Comparison of ENCODE assay signal across 20 cellular contexts in the genomic region with DNA sequence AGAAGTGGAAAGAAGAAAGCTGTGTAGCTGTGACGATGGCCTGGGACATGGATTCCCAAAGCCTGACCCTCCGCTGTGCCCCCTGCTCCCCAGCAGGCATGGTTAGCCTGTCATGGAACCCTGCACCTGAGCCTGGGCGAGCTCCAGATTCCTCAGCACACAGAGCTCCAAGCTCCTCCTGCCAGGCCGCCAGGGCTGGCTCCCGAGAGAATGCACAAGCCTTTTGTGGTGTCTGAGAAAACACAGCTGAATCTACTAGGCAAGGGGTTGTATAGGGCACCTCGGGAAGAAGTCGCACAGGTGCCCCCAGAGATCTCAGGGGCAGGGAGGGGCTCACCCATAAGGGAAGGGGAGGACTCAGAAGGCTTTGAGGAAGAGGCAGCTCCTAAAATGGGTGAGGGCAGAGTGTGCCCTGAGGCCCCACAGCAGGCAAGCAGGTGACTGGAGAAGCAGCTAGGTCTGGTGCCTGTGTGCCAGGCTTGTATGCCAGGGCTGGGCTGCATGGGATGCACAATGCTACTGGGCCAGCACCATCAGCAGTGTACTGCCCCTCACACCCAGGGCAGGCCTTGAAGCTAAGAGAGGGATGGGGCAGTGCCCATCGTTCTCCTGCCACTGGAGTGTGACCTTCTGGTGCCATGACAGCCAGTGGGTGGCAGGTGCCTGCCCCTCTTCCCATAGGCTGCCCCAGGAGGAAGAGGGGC.
DNase-seq lines count a peak whose midpoint lies in the region; ATAC-seq and TF ChIP-seq lines count a peak whose summit lies in the region.
"Had no signal": no experiment of that assay in that cellular context is flagged by ENCODE, and none has a peak within 500 bp of the region (broad histone marks: within the 10 kb centered on the region; RNA-seq: fewer than 3 reads in every experiment).

No MANE protein-coding gene starts in this region.

- no peak overlapping the region for H4K91ac ChIP-seq in H9 (ENCODE audit: insufficient read length, low read depth, low read length)

- no peak overlapping the region for H2AFZ ChIP-seq in H9 (ENCODE audit: low read length)

- H3K4me1 ChIP-seq in BLaER1, result peaks cover 49% of the 10 kb centered on the region
- H3K4me1 ChIP-seq in H9 (ENCODE audit: insufficient read depth, low read length), result no peaks in the 10 kb centered on the region
- H3K4me1 ChIP-seq in gastroesophageal sphincter, result peaks cover 0 to 60% (median 10%) of the 10 kb centered on the region in 3 donors
- H3K4me1 ChIP-seq: body of pancreas, HAP-1 had no signal

- no peak overlapping the region for H3K56ac ChIP-seq in H9 (ENCODE audit: insufficient read length, low read depth, low read length)

- no peak overlapping the region for H3T11ph ChIP-seq in H9 (ENCODE audit: low read length)

- peaks cover 0 to 7% (median 2%) of the 10 kb centered on the region in 3 experiments; a peak in 3 of 7 replicates for H3K36me3 Mint-ChIP-seq in H9 (ENCODE audit: insufficient read depth in 1 of 3, low read depth in 3 of 3)

- H3K9ac ChIP-seq in BLaER1 (no peak overlapping the region), H9 (ENCODE audit: extremely low read depth, insufficient read length, low read length) (no peak overlapping the region)

- DNase-seq in H9, result peak; percentile 24
- DNase-seq in ecto neural progenitor cell (ENCODE audit: low spot score), result peak; percentile 32
- DNase-seq in myocyte (ENCODE audit: low read depth), result peak; percentile 52
- no peak for DNase-seq in SKM-1 treated with dmso at 0.1 percent for 144 hours (lab: John Stamatoyannopoulos, UW; ENCODE audit: unreplicated experiment)
- no peak for DNase-seq in UCSD-AML1 (lab: John Stamatoyannopoulos, UW; ENCODE audit: unreplicated experiment)
- no peak for DNase-seq in cerebellar nuclear complex (lab: John Stamatoyannopoulos, UW)
- DNase-seq: activated B cell treated with CpG ODN at 0.5 μM for 24 hours; activated naive CD4-positive, alpha-beta T cell treated with Interleukin-2 at 50 U/mL for 16 hours; body of pancreas; dermis blood vessel endothelial cell; DMS 273 treated with DMSO at 0.1 percent for 48 hours; NCI-H1092; NCI-H2171; nucleus accumbens; stimulated activated CD4-positive, alpha-beta T cell treated with anti-CD3 and anti-CD28 coated beads, Interleukin-2, amount 100 ng/mL, for 48 hours; thyroid gland had no signal

- H3K14ac ChIP-seq in H9 (ENCODE audit: insufficient read depth, low read length), result peak overlapping the region; percentile 47; the same call in 1 of the 2 replicates

- no peak overlapping the region for H2BK15ac ChIP-seq in H9 (ENCODE audit: low read depth, low read length)

- H2BK20ac ChIP-seq in H9 (ENCODE audit: low read depth, low read length, poor library complexity, severe bottlenecking), result no peak overlapping the region

- H3K23ac ChIP-seq in H9 (ENCODE audit: insufficient read length, low read depth, low read length), result no peak overlapping the region

- H2BK12ac ChIP-seq in H9 (ENCODE audit: insufficient read length, low read depth, low read length), result no peak overlapping the region

- peaks cover 23 to 26% of the 10 kb centered on the region in 2 experiments for H3K4me1 Mint-ChIP-seq in H9

- H3K36me3 ChIP-seq in BLaER1 (no peaks in the 10 kb centered on the region), gastroesophageal sphincter (no peaks in the 10 kb centered on the region)
- H3K36me3 ChIP-seq: esophagus muscularis mucosa, HAP-1, thyroid gland had no signal

- TF ChIP-seq CTCF in H9 (conservative IDR thresholded peaks at IDR 0.05) (no peak), gastroesophageal sphincter (IDR thresholded peaks at IDR 0.05) (no peak)

- no peak for TF ChIP-seq POLR2A in gastroesophageal sphincter (IDR thresholded peaks at IDR 0.05)

- no peaks in the 10 kb centered on the region for H3K79me1 ChIP-seq in H9 (ENCODE audit: insufficient read depth, low read depth, low read length, poor library complexity, severe bottlenecking)

- no peaks in the 10 kb centered on the region for H3K79me2 ChIP-seq in H9 (ENCODE audit: insufficient read depth, low read length)

- ATAC-seq in gastroesophageal sphincter, result no peak
- ATAC-seq: body of pancreas had no signal

- no peak for TF ChIP-seq EP300 in gastroesophageal sphincter (IDR thresholded peaks at IDR 0.05)

- peaks cover 6 to 7% of the 10 kb centered on the region in 2 experiments; a peak in 4 of 5 replicates for H3K9me3 Mint-ChIP-seq in H9
- H3K9me3 Mint-ChIP-seq: activated B cell treated with CpG ODN at 0.5 μM for 24 hours had no signal

- H3K27ac ChIP-seq in BLaER1, result peak overlapping the region; percentile 52
- H3K27ac ChIP-seq in H9 (ENCODE audit: insufficient read length, low read depth, low read length), result no peak overlapping the region
- H3K27ac ChIP-seq in gastroesophageal sphincter, result peak overlapping the region in 1 of 4 donors; percentile 74
- H3K27ac ChIP-seq: body of pancreas, esophagus muscularis mucosa had no signal

- H2BK120ac ChIP-seq in H9 (ENCODE audit: low read depth, low read length, poor library complexity, severe bottlenecking), result no peak overlapping the region

- H3K9me3 ChIP-seq in BLaER1 (no peaks in the 10 kb centered on the region), H9 (ENCODE audit: control insufficient read depth, low read depth, low read length) (no peaks in the 10 kb centered on the region), gastroesophageal sphincter (no peaks in the 10 kb centered on the region)
- H3K9me3 ChIP-seq: body of pancreas, esophagus muscularis mucosa, HAP-1, thyroid gland had no signal

- H4K20me1 ChIP-seq in BLaER1 (no peaks in the 10 kb centered on the region), H9 (ENCODE audit: control insufficient read depth, insufficient read depth, insufficient read length) (no peaks in the 10 kb centered on the region)

- no peak overlapping the region for H3K18ac ChIP-seq in H9 (ENCODE audit: insufficient read length, low read depth, low read length)

- H3K27me3 ChIP-seq in BLaER1, result no peaks in the 10 kb centered on the region
- no peaks in the 10 kb centered on the region for H3K27me3 ChIP-seq in H9 (ENCODE audit: insufficient read depth, low read length)
- no peaks in the 10 kb centered on the region for H3K27me3 ChIP-seq in gastroesophageal sphincter
- H3K27me3 ChIP-seq: body of pancreas, esophagus muscularis mucosa, thyroid gland had no signal

- no peak overlapping the region for H2AK5ac ChIP-seq in H9 (ENCODE audit: insufficient read length, low read length)

- H3K27ac Mint-ChIP-seq in H9, result peak overlapping the region in 1 of 3 experiments; percentile 71; a peak in 2 of 7 replicates
- H3K27ac Mint-ChIP-seq: activated B cell treated with CpG ODN at 0.5 μM for 24 hours had no signal

- no peak overlapping the region for H2BK5ac ChIP-seq in H9 (ENCODE audit: insufficient read length, low read length)

- no peak overlapping the region for H4K5ac ChIP-seq in H9 (ENCODE audit: insufficient read length, low read depth, low read length)

- no peak overlapping the region for H3K4me3 Mint-ChIP-seq in H9
- H3K4me3 Mint-ChIP-seq: activated B cell treated with CpG ODN at 0.5 μM for 24 hours had no signal

- H3K27me3 Mint-ChIP-seq in H9 (ENCODE audit: low read depth), result no peaks in the 10 kb centered on the region; the same call in 1 of the 2 replicates
- H3K27me3 Mint-ChIP-seq: activated B cell treated with CpG ODN at 0.5 μM for 24 hours had no signal

- H4K8ac ChIP-seq in H9 (replicated peaks; ENCODE audit: insufficient read length, low read depth, low read length), result no peak overlapping the region

- no CpG with 5 or more reads among the region's 8 CpGs for WGBS in H9 (ENCODE audit: extremely low coverage, insufficient read length, low lambda C conversion rate)
- 86 to 90% methylated on average over 2 of the region's 8 CpGs for WGBS in gastroesophageal sphincter (ENCODE audit: low coverage in 1 of 2), 2 donors

- no peaks in the 10 kb centered on the region for H3K23me2 ChIP-seq in H9 (ENCODE audit: insufficient read length, low read depth, low read length, poor library complexity, severe bottlenecking)

- no peak overlapping the region for H3K4ac ChIP-seq in H9 (ENCODE audit: low read depth, low read length)

- peak overlapping the region; percentile 65 for H3K4me2 ChIP-seq in BLaER1
- H3K4me2 ChIP-seq in H9 (ENCODE audit: insufficient read depth, insufficient read length, low read length), result no peak overlapping the region

- H3K4me3 ChIP-seq in BLaER1, result no peak overlapping the region
- H3K4me3 ChIP-seq in gastroesophageal sphincter, result no peak overlapping the region
- H3K4me3 ChIP-seq: body of pancreas, esophagus muscularis mucosa, HAP-1, thyroid gland had no signal

Comparison
In these comparisons a context has a peak if more than half of its experiments do, and no peak if none do; other contexts are left out.
1. DNase-seq: peak in H9 (single experiment), ecto neural progenitor cell (single experiment) and myocyte (single experiment); none in SKM-1 treated with dmso at 0.1 percent for 144 hours (single experiment), UCSD-AML1 (single experiment) and cerebellar nuclear complex (0 of 2).